32 cellular contexts compared by ENCODE assay signal in the genomic region with DNA sequence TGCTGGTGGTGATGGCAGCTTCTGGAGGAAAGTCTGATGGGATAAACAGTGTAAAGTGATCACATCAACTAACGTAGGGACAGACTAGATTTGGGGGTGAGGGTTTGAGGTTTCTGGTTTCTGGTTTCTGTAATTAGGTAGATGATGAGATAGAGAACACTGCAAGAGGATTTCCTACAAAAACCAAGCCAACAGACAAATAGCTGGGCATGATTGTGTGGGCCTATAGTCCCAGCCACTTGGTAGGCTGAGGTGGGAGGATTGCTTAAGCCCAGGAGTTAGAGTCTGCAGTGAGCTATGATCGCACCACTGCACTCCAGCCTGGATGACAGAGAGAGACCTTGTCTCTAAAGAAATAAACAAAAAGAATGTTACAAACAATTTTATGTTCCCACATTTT. TPM values are rescaled to one million over a fixed set of nuclear protein-coding genes. Genes with fewer than 3 reads are reported as not detected.
"Had no signal": no experiment of that assay in that cellular context is flagged by ENCODE, and none has a peak within 500 bp of the region (broad histone marks: within the 10 kb centered on the region; RNA-seq: fewer than 3 reads in every experiment).

No MANE protein-coding gene starts in this region.

- H3K27ac Mint-ChIP-seq: activated CD4-positive, alpha-beta T cell treated with anti-CD3 and anti-CD28 coated beads for 36 hours; activated CD8-positive, alpha-beta memory T cell treated with anti-CD3 and anti-CD28 coated beads, Interleukin-2, amount 10 ng/mL, durations not matched to agents 7 days and 5 days; activated CD8-positive, alpha-beta T cell treated with anti-CD3 and anti-CD28 coated beads, Interleukin-2, amount 10 ng/mL, durations not matched to agents 7 days and 5 days; activated naive CD4-positive, alpha-beta T cell treated with anti-CD3 and anti-CD28 coated beads, Interleukin-2, amount 50 U/mL, for 72 hours; natural killer cell; progenitor cell of endocrine pancreas; stimulated activated naive CD8-positive, alpha-beta T cell treated with anti-CD3 and anti-CD28 coated beads, Interleukin-15, Interleukin-2, amounts not matched to agents 100 ng/mL and 50 ng/mL, for 24 hours had no signal

- DNase-seq: activated CD4-positive, alpha-beta T cell treated with anti-CD3 and anti-CD28 coated beads for 36 hours; activated CD4-positive, CD25-positive, alpha-beta regulatory T cell; activated CD8-positive, alpha-beta memory T cell treated with anti-CD3 and anti-CD28 coated beads, Interleukin-2, amount 10 ng/mL, durations not matched to agents 7 days and 5 days; activated CD8-positive, alpha-beta T cell treated with anti-CD3 and anti-CD28 coated beads, Interleukin-2, amount 10 ng/mL, durations not matched to agents 7 days and 5 days; activated naive CD4-positive, alpha-beta T cell; activated T-cell treated with anti-CD3 and anti-CD28 coated beads, Interleukin-2, amount 50 U/mL, for 48 hours; aorta; body of pancreas; cerebellar nuclear complex; colonic mucosa; effector memory CD4-positive, alpha-beta T cell; erythroblast; gastrocnemius medialis; hippocampal formation; lower lobe of right lung; mesenchymal stem cell; natural killer cell; retina; stimulated activated CD4-positive, alpha-beta T cell treated with anti-CD3 and anti-CD28 coated beads, Interleukin-12 subunit alpha, Interleukin-12 subunit beta, amount 100 ng/mL, for 4 hours; stimulated activated CD4-positive, alpha-beta T cell treated with anti-CD3 and anti-CD28 coated beads, Interleukin-4, amount 100 ng/mL, for 1 hour; trophoblast cell; uterus had no signal

- H3K4me1 ChIP-seq: adrenal gland, body of pancreas, colonic mucosa, gastrocnemius medialis, uterus had no signal

- H3K27ac ChIP-seq: adrenal gland, body of pancreas, colonic mucosa, gastrocnemius medialis, lower lobe of right lung, skin epidermis, thoracic aorta, uterus had no signal

- H3K4me3 ChIP-seq: adrenal gland, body of pancreas, colonic mucosa, gastrocnemius medialis, lower lobe of right lung, skin epidermis, thoracic aorta, uterus had no signal

- H3K9me3 ChIP-seq: adrenal gland, body of pancreas, colonic mucosa, gastrocnemius medialis, thoracic aorta, uterus had no signal

- H3K36me3 Mint-ChIP-seq: activated CD8-positive, alpha-beta memory T cell treated with anti-CD3 and anti-CD28 coated beads, Interleukin-2, amount 10 ng/mL, durations not matched to agents 7 days and 5 days; activated naive CD4-positive, alpha-beta T cell treated with anti-CD3 and anti-CD28 coated beads, Interleukin-2, amount 50 U/mL, for 72 hours; natural killer cell had no signal

- H3K27me3 ChIP-seq: adrenal gland, body of pancreas, colonic mucosa, gastrocnemius medialis, uterus had no signal

- H3K4me3 Mint-ChIP-seq: activated CD4-positive, alpha-beta T cell treated with anti-CD3 and anti-CD28 coated beads for 36 hours; activated CD8-positive, alpha-beta memory T cell treated with anti-CD3 and anti-CD28 coated beads, Interleukin-2, amount 10 ng/mL, durations not matched to agents 7 days and 5 days; activated CD8-positive, alpha-beta T cell treated with anti-CD3 and anti-CD28 coated beads, Interleukin-2, amount 10 ng/mL, durations not matched to agents 7 days and 5 days; natural killer cell; stimulated activated naive CD8-positive, alpha-beta T cell treated with anti-CD3 and anti-CD28 coated beads, Interleukin-15, Interleukin-2, amounts not matched to agents 100 ng/mL and 50 ng/mL, for 24 hours had no signal

- H3K9me3 Mint-ChIP-seq: activated naive CD4-positive, alpha-beta T cell treated with anti-CD3 and anti-CD28 coated beads, Interleukin-2, amount 50 U/mL, for 72 hours had no signal

- H3K27me3 Mint-ChIP-seq: activated CD4-positive, alpha-beta T cell treated with anti-CD3 and anti-CD28 coated beads for 36 hours; progenitor cell of endocrine pancreas; stimulated activated naive CD8-positive, alpha-beta T cell treated with anti-CD3 and anti-CD28 coated beads, Interleukin-15, Interleukin-2, amounts not matched to agents 100 ng/mL and 50 ng/mL, for 24 hours had no signal

- H3K36me3 ChIP-seq: adrenal gland, colonic mucosa, gastrocnemius medialis, lower lobe of right lung, thoracic aorta, uterus had no signal

RNA-seq across cellular contexts. Expression of gene RNU6ATAC, which starts 34.4 kb away (rescaled TPM):
- total RNA-seq: body of pancreas, dermis microvascular lymphatic vessel endothelial cell, gastrocnemius medialis, kidney epithelial cell, mononuclear cell, subcutaneous adipose tissue, thoracic aorta had no signal
- polyA plus RNA-seq: adrenal gland, aorta had no signal
